29 cellular contexts compared by ENCODE assay signal in the genomic region with DNA sequence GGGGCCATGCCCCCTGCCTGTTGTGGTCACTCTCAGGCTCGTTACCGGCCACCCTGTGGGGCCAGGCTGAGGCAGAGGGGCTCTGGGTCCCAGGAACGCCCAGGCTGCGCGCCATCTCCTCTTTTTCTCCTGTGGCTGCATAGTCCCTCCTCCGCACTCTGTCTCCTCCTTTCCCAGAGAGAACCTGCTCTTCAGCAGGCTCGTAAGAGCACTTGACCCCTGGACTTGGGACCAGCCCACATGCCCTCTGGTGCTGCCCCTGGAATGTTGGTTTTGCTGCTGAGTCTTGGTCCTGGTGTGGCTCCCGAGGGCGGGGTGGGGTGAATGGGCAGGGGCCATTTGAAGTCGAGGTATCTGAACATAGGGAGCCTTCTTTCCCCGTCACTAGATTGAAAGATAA. TPM values are rescaled to one million over a fixed set of nuclear protein-coding genes. Genes with fewer than 3 reads are reported as not detected.
A peak's percentile ranks its signal among the peaks of the same experiment; 100 is the strongest.
DNase-seq lines count a peak whose midpoint lies in the region; ATAC-seq, FAIRE-seq and TF ChIP-seq lines count a peak whose summit lies in the region.
"Had no signal": no experiment of that assay in that cellular context is flagged by ENCODE, and none has a peak within 500 bp of the region (broad histone marks: within the 10 kb centered on the region; RNA-seq: fewer than 3 reads in every experiment).

No MANE protein-coding gene starts in this region.

- no peak for ATAC-seq in activated naive CD4-positive, alpha-beta T cell treated with anti-CD3 and anti-CD28 coated beads, Interleukin-2, amount 50 U/mL, for 72 hours
- ATAC-seq in Panc1, result 0 out of 2 replicates have a peak, but pooled peaks have one; percentile 31
- ATAC-seq in lower lobe of right lung, result peak; percentile 68 to 72
- ATAC-seq in stimulated activated naive B cell treated with anti-CD40 and anti-IgM and Interleukin-4, amounts not matched to agents 10 μg/mL and 1 μg/mL and 100 μg/mL, for 72 hours (replicated peaks), result no peak
- ATAC-seq: gastrocnemius medialis, right cardiac atrium had no signal

- H3K27me3 ChIP-seq in Panc1 (ENCODE audit: control insufficient read depth, insufficient read depth, low read length), result no peaks in the 10 kb centered on the region
- H3K27me3 ChIP-seq in lower lobe of right lung (ENCODE audit: low read depth), result no peaks in the 10 kb centered on the region
- H3K27me3 ChIP-seq: BE2C, gastrocnemius medialis, neural progenitor cell, SJCRH30, transverse colon had no signal

- no peak for FAIRE-seq in RCC 7860 (lab: Jason Lieb, UNC)
- FAIRE-seq: bronchial epithelial cell had no signal

- no peak overlapping the region for H3K4me3 Mint-ChIP-seq in stimulated activated naive B cell treated with anti-CD40 and anti-IgM and Interleukin-4, amounts not matched to agents 10 μg/mL and 1 μg/mL and 100 μg/mL, for 72 hours
- H3K4me3 Mint-ChIP-seq: activated CD4-positive, alpha-beta T cell treated with anti-CD3 and anti-CD28 coated beads, Interleukin-2, amount 10 ng/mL, durations not matched to agents 24 days and 14 days; activated naive CD8-positive, alpha-beta T cell treated with anti-CD3 and anti-CD28 coated beads for 36 hours; neural progenitor cell had no signal

- H3K9me3 ChIP-seq in Panc1 (ENCODE audit: control insufficient read depth, insufficient read depth, low read depth, low read length) (no peaks in the 10 kb centered on the region), lower lobe of right lung (no peaks in the 10 kb centered on the region)
- H3K9me3 ChIP-seq: BE2C, gastrocnemius medialis, SJCRH30, transverse colon had no signal

- no TSS peak for BruUV-seq in Panc1 (replicated peaks; lab: Mats Ljungman, UMichigan)

- H3K36me3 Mint-ChIP-seq in activated naive CD4-positive, alpha-beta T cell treated with anti-CD3 and anti-CD28 coated beads, Interleukin-2, amount 50 U/mL, for 72 hours, result peaks cover 13 to 23% of the 10 kb centered on the region in 2 donors
- H3K36me3 Mint-ChIP-seq in stimulated activated naive B cell treated with anti-CD40 and anti-IgM and Interleukin-4, amounts not matched to agents 10 μg/mL and 1 μg/mL and 100 μg/mL, for 72 hours, result peaks cover 34 to 46% of the 10 kb centered on the region in 2 donors

- TF ChIP-seq CTCF in Panc1 (IDR thresholded peaks at IDR 0.05) (no peak), lower lobe of right lung (IDR thresholded peaks at IDR 0.05) (no peak)

- H3K4me3 ChIP-seq in Panc1 (ENCODE audit: low read depth in 2 of 2, low read length in 2 of 2), result no peak overlapping the region
- H3K4me3 ChIP-seq in lower lobe of right lung, result no peak overlapping the region
- H3K4me3 ChIP-seq: gastrocnemius medialis, GM23248, neural progenitor cell, SJCRH30, transverse colon had no signal

- intact Hi-C loops in Panc1 (cut with micrococcal nuclease; ENCODE audit: unreplicated experiment), result no loop called here
- intact Hi-C loops in lower lobe of right lung (cut with DNase I), result no loop called here

- no peaks in the 10 kb centered on the region for H3K4me1 ChIP-seq in Panc1 (ENCODE audit: control insufficient read depth, insufficient read depth, low read length)
- peaks cover 9% of the 10 kb centered on the region for H3K4me1 ChIP-seq in lower lobe of right lung
- H3K4me1 ChIP-seq: BE2C, gastrocnemius medialis, neural progenitor cell, parathyroid adenoma had no signal

- in situ Hi-C loops in Panc1 (cut with HindIII; ENCODE audit: low pct_unique_long_range_greater_than_20kb, low sequenced_read_pairs), result no loop called here

- POLR2A ChIA-PET in Panc1 (lab: Charles Lee), result no interaction called here

- no peaks in the 10 kb centered on the region for H3K9me3 Mint-ChIP-seq in activated naive CD4-positive, alpha-beta T cell treated with anti-CD3 and anti-CD28 coated beads, Interleukin-2, amount 50 U/mL, for 72 hours
- no peaks in the 10 kb centered on the region for H3K9me3 Mint-ChIP-seq in stimulated activated naive B cell treated with anti-CD40 and anti-IgM and Interleukin-4, amounts not matched to agents 10 μg/mL and 1 μg/mL and 100 μg/mL, for 72 hours
- H3K9me3 Mint-ChIP-seq: activated CD4-positive, alpha-beta T cell treated with anti-CD3 and anti-CD28 coated beads, Interleukin-2, amount 10 ng/mL, durations not matched to agents 24 days and 14 days; activated naive CD8-positive, alpha-beta T cell treated with anti-CD3 and anti-CD28 coated beads for 36 hours; neural progenitor cell had no signal

- H3K27ac Mint-ChIP-seq in activated naive CD4-positive, alpha-beta T cell treated with anti-CD3 and anti-CD28 coated beads, Interleukin-2, amount 50 U/mL, for 72 hours, result peak overlapping the region; percentile 35 to 84
- peak overlapping the region; percentile 62 for H3K27ac Mint-ChIP-seq in stimulated activated naive B cell treated with anti-CD40 and anti-IgM and Interleukin-4, amounts not matched to agents 10 μg/mL and 1 μg/mL and 100 μg/mL, for 72 hours
- H3K27ac Mint-ChIP-seq: activated CD4-positive, alpha-beta T cell treated with anti-CD3 and anti-CD28 coated beads, Interleukin-2, amount 10 ng/mL, durations not matched to agents 24 days and 14 days; neural progenitor cell had no signal

- DNase-seq in activated naive CD4-positive, alpha-beta T cell treated with anti-CD3 and anti-CD28 coated beads, Interleukin-2, amount 50 U/mL, for 72 hours (ENCODE audit: low spot score in 2 of 2), result no peak
- DNase-seq in activated naive CD4-positive, alpha-beta T cell (lab: John Stamatoyannopoulos, UW), result no peak
- DNase-seq in Panc1 (ENCODE audit: low read depth, low spot score) (no peak), lower lobe of right lung (no peak), NCI-H146 (lab: John Stamatoyannopoulos, UW) (no peak), RCC 7860 (ENCODE audit: low spot score) (no peak)
- DNase-seq in stimulated activated naive B cell treated with anti-CD40 and anti-IgM and Interleukin-4, amounts not matched to agents 10 μg/mL and 1 μg/mL and 100 μg/mL, for 72 hours, result no peak
- DNase-seq in stimulated activated CD4-positive, alpha-beta T cell treated with anti-CD3 and anti-CD28 coated beads, Interleukin-4, amount 100 ng/mL, for 4 hours, result no peak
- DNase-seq: activated CD4-positive, alpha-beta T cell treated with anti-CD3 and anti-CD28 coated beads, Interleukin-2, amount 10 ng/mL, durations not matched to agents 24 days and 14 days; activated naive CD8-positive, alpha-beta T cell treated with anti-CD3 and anti-CD28 coated beads for 36 hours; aorta; BE2C; DMS153; gastrocnemius medialis; GM23248; kidney glomerular epithelial cell; mammary epithelial cell; NCI-H1417; NCI-H2029 treated with DMSO at 0.1 percent for 48 hours; NCI-H82; SJCRH30; stimulated activated CD4-positive, alpha-beta T cell treated with anti-CD3 and anti-CD28 coated beads, Interleukin-2, amount 100 ng/mL, for 24 hours; SW 1271; T-helper 9 cell; transverse colon had no signal

- peaks cover 11 to 33% of the 10 kb centered on the region in 2 donors for H3K27me3 Mint-ChIP-seq in stimulated activated naive B cell treated with anti-CD40 and anti-IgM and Interleukin-4, amounts not matched to agents 10 μg/mL and 1 μg/mL and 100 μg/mL, for 72 hours
- H3K27me3 Mint-ChIP-seq: activated CD4-positive, alpha-beta T cell treated with anti-CD3 and anti-CD28 coated beads, Interleukin-2, amount 10 ng/mL, durations not matched to agents 24 days and 14 days; activated naive CD8-positive, alpha-beta T cell treated with anti-CD3 and anti-CD28 coated beads for 36 hours had no signal

- H3K4me1 Mint-ChIP-seq in stimulated activated naive B cell treated with anti-CD40 and anti-IgM and Interleukin-4, amounts not matched to agents 10 μg/mL and 1 μg/mL and 100 μg/mL, for 72 hours, result peaks cover 38 to 53% of the 10 kb centered on the region in 2 donors
- H3K4me1 Mint-ChIP-seq: neural progenitor cell had no signal

- no peaks in the 10 kb centered on the region for H3K36me3 ChIP-seq in Panc1 (ENCODE audit: control insufficient read depth, insufficient read depth, low read length)
- peaks cover 44% of the 10 kb centered on the region for H3K36me3 ChIP-seq in lower lobe of right lung
- H3K36me3 ChIP-seq: neural progenitor cell, SJCRH30 had no signal

- H3K27ac ChIP-seq in Panc1 (ENCODE audit: low read length) (no peak overlapping the region), lower lobe of right lung (no peak overlapping the region)
- H3K27ac ChIP-seq: gastrocnemius medialis, GM23248, neural progenitor cell, parathyroid adenoma, SJCRH30 had no signal

- CTCF ChIA-PET in Panc1 (lab: Charles Lee), result no interaction called here

RNA-seq across cellular contexts. Expression of gene BHLHA15, which starts 6.6 kb away (rescaled TPM):
- under 1 TPM in 1 of 2 donors, not detected in 1; 0.66 TPM for total RNA-seq in activated naive CD4-positive, alpha-beta T cell treated with anti-CD3 and anti-CD28 coated beads, Interleukin-2, amount 50 U/mL, for 72 hours
- total RNA-seq in Panc1 (2021; ENCODE audit: unreplicated experiment) (0.26 TPM), lower lobe of right lung (1.2 TPM)
- polyA plus RNA-seq in Panc1 (2012; ENCODE audit: insufficient read length), result 1.5 TPM
- total RNA-seq: aorta, GM23248, SJCRH30 had no signal
- polyA plus RNA-seq: GM23248, right cardiac atrium had no signal

RNA-seq across cellular contexts. Expression of gene TECPR1, which starts 47.4 kb away (rescaled TPM):
- 10 to 100 TPM; 37.9 to 62.0 TPM for total RNA-seq in activated naive CD4-positive, alpha-beta T cell treated with anti-CD3 and anti-CD28 coated beads, Interleukin-2, amount 50 U/mL, for 72 hours
- total RNA-seq in Panc1 (2021; ENCODE audit: unreplicated experiment) (21.0 TPM), lower lobe of right lung (50.1 TPM)
- polyA plus RNA-seq in Panc1 (2012; ENCODE audit: insufficient read length), result 28.9 TPM

Comparison
In these comparisons a context has a peak if more than half of its experiments do, and no peak if none do; other contexts are left out.
1. ATAC-seq: peak in Panc1 (single experiment) and lower lobe of right lung (2 of 2); none in activated naive CD4-positive, alpha-beta T cell treated with anti-CD3 and anti-CD28 coated beads, Interleukin-2, amount 50 U/mL, for 72 hours (0 of 2) and stimulated activated naive B cell treated with anti-CD40 and anti-IgM and Interleukin-4, amounts not matched to agents 10 μg/mL and 1 μg/mL and 100 μg/mL, for 72 hours (0 of 2).